8 cellular contexts compared by ENCODE assay signal in the genomic region with DNA sequence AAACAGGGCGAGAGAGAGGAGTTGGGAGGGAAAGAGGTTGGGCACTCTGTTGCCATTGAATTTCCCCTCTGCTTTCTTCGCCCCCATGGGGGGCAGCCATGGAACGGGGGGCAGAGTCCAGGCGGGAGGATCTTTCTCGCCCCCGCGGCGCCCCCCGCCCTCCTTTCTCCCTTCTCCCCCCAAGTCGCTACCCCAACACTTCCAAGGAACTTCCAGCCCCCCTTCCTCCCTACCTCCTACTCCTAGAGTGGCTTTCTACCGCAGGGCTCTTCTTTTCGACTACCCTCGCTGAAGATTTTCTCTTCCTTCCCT. TPM values are rescaled to one million over a fixed set of nuclear protein-coding genes. Genes with fewer than 3 reads are reported as not detected.
DNase-seq lines count a peak whose midpoint lies in the region; ATAC-seq, FAIRE-seq and TF ChIP-seq lines count a peak whose summit lies in the region.

No MANE protein-coding gene starts in this region.

- no peak for ATAC-seq in HG02981 (IDR thresholded peaks at IDR 0.05; ENCODE audit: unreplicated experiment)

- WGBS in ectodermal cell, 2 experiments = 0% methylated on average over 4 to 11 of the region's 13 CpGs

- peak overlapping the region; percentile 99 for H3K9ac ChIP-seq in BLaER1
- H3K9ac ChIP-seq in Loucy (ENCODE audit: low read depth, low read length, poor library complexity, severe bottlenecking) = peak overlapping the region; percentile 99
- peak overlapping the region; percentile 89 for H3K9ac ChIP-seq in neural cell (ENCODE audit: low read length)

- H3K27me3 ChIP-seq in BLaER1 = peaks cover 5% of the 10 kb centered on the region; the same call in 1 of the 2 replicates
- H3K27me3 ChIP-seq in Loucy (ENCODE audit: insufficient read depth, low read length, poor library complexity, severe bottlenecking) = no peaks in the 10 kb centered on the region
- H3K27me3 ChIP-seq in ectodermal cell (ENCODE audit: control insufficient read depth, insufficient read depth, low read length, poor library complexity, severe bottlenecking) = no peaks in the 10 kb centered on the region
- H3K27me3 ChIP-seq in neural cell (ENCODE audit: insufficient read depth, low read depth, low read length) = no peaks in the 10 kb centered on the region

- TF ChIP-seq CTCF in Loucy (conservative IDR thresholded peaks at IDR 0.05; ENCODE audit: low read length) (no peak), neural cell (IDR thresholded peaks at IDR 0.05; ENCODE audit: poor library complexity, severe bottlenecking) (no peak)

- H3K4me3 ChIP-seq in BLaER1 (peak overlapping the region; percentile 77), Loucy (ENCODE audit: low read length, poor library complexity, severe bottlenecking) (peak overlapping the region; percentile 98), ectodermal cell (ENCODE audit: insufficient read depth, low read depth, low read length) (peak overlapping the region; percentile 72), neural cell (ENCODE audit: low read length) (peak overlapping the region; percentile 74)

- H3K9me3 ChIP-seq in BLaER1 = peaks cover 10% of the 10 kb centered on the region; the same call in 1 of the 2 replicates
- H3K9me3 ChIP-seq in Loucy (ENCODE audit: insufficient read depth, low read depth, low read length) = no peaks in the 10 kb centered on the region
- H3K9me3 ChIP-seq in ectodermal cell (ENCODE audit: control insufficient read depth, low read length) = no peaks in the 10 kb centered on the region
- H3K9me3 ChIP-seq in neural cell (ENCODE audit: low read length) = no peaks in the 10 kb centered on the region

- H3F3A ChIP-seq in Loucy (ENCODE audit: low read depth) (0 out of 2 replicates have a peak, but pooled peaks cover 6% of the 10 kb centered on the region), neural cell (ENCODE audit: insufficient read depth, low read length, poor library complexity, severe bottlenecking) (no peaks in the 10 kb centered on the region)

- H2AFZ ChIP-seq in Loucy (ENCODE audit: low read length) (no peak overlapping the region), neural cell (ENCODE audit: low read depth, low read length) (peak overlapping the region; percentile 76)

- no peak for TF ChIP-seq RAD21 in neural cell (conservative IDR thresholded peaks at IDR 0.05)

- DNase-seq in activated effector memory CD4-positive, alpha-beta T cell treated with anti-CD3 and anti-CD28 coated beads, Interleukin-2, amount 50 U/mL, for 16 hours = no peak
- DNase-seq in HTR-8/SVneo (ENCODE audit: insufficient read length, low spot score) = no peak
- no peak for DNase-seq in NAMALWA (ENCODE audit: low spot score)

- no peak for TF ChIP-seq EP300 in neural cell (conservative IDR thresholded peaks at IDR 0.05; ENCODE audit: poor library complexity, severe bottlenecking)

- H3K27ac ChIP-seq in BLaER1 (peak overlapping the region; percentile 99), ectodermal cell (ENCODE audit: insufficient read depth, low read depth, low read length, poor library complexity, severe bottlenecking) (peak overlapping the region; percentile 99), neural cell (ENCODE audit: low read length) (peak overlapping the region; percentile 93)

- peak overlapping the region; percentile 61 for H3K4me2 ChIP-seq in BLaER1
- H3K4me2 ChIP-seq in Loucy (ENCODE audit: low read depth, low read length, poor library complexity, severe bottlenecking) = peak overlapping the region; percentile 71
- no peak overlapping the region for H3K4me2 ChIP-seq in neural cell (ENCODE audit: low read length)

- peaks cover 28% of the 10 kb centered on the region for H4K20me1 ChIP-seq in BLaER1
- H4K20me1 ChIP-seq in Loucy (ENCODE audit: insufficient read depth, low read length, poor library complexity, severe bottlenecking) = peaks cover 28% of the 10 kb centered on the region
- H4K20me1 ChIP-seq in neural cell (ENCODE audit: insufficient read depth) = no peaks in the 10 kb centered on the region

- H3K9me2 ChIP-seq in Loucy (replicated peaks; ENCODE audit: low read depth, low read length) (no peaks in the 10 kb centered on the region), neural cell (ENCODE audit: insufficient read depth, low read length) (no peaks in the 10 kb centered on the region)

- H3K36me3 ChIP-seq in BLaER1 (no peaks in the 10 kb centered on the region), Loucy (ENCODE audit: insufficient read depth, low read length) (no peaks in the 10 kb centered on the region), ectodermal cell (ENCODE audit: control insufficient read depth, insufficient read depth, low read length) (no peaks in the 10 kb centered on the region), neural cell (ENCODE audit: insufficient read depth, low read length) (no peaks in the 10 kb centered on the region)

- H3K4me1 ChIP-seq in BLaER1 (peaks cover 7% of the 10 kb centered on the region; the same call in 1 of the 2 replicates), Loucy (ENCODE audit: insufficient read depth, low read length, poor library complexity, severe bottlenecking) (peaks cover 3% of the 10 kb centered on the region), ectodermal cell (ENCODE audit: control insufficient read depth, insufficient read depth, low read length) (no peaks in the 10 kb centered on the region)

- FAIRE-seq in HTR-8/SVneo (lab: Jason Lieb, UNC) = no peak

- H3K79me2 ChIP-seq in Loucy (ENCODE audit: insufficient read depth, low read length) = peaks cover 65% of the 10 kb centered on the region
- H3K79me2 ChIP-seq in neural cell (replicated peaks; ENCODE audit: insufficient read depth, low read length) = peaks cover 22% of the 10 kb centered on the region

TF ChIP-seq in neural cell, 6 proteins besides CTCF, POLR2A, EP300 and RAD21:
- TF ChIP-seq TAF1 (IDR thresholded peaks at IDR 0.05; ENCODE audit: low read depth) (no peak), REST (IDR thresholded peaks at IDR 0.05; ENCODE audit: borderline replicate concordance) (no peak)

RNA-seq across cellular contexts. Expression of gene STAG2, which starts 0.6 kb away (rescaled TPM):
- 69.9 TPM for polyA plus RNA-seq in ectodermal cell (2013, experiment 1 of 4)
- polyA plus RNA-seq in ectodermal cell (2013, experiment 2 of 4) = 76.2 TPM
- 66.4 TPM for polyA plus RNA-seq in ectodermal cell (2013, experiment 3 of 4)
- polyA plus RNA-seq in ectodermal cell (2013, experiment 4 of 4) = 71.4 TPM
- polyA plus RNA-seq in neural cell = 25.3 and 26.5 TPM in 2 replicates
- polyA minus RNA-seq in neural cell = 105 and 114 TPM in 2 replicates
